In the genomic region with DNA sequence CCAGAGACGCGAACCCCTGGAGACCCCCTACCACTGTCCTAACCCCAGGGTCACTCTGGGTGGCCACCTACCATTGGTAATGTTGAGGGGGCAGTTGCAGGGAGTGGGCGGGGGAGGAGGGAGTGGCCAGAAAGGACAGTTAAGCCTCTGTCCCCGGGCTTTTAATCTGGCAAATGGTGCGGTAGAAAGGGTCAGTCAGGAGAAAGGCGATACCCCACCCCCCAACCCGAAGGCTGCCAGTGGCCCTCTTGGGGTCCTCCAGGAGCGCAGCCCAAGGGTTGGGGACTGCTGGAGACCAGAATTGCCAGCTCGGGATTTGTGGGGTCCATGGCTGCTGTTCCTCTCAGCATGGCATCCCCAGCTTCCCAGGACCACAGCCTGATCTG, we compare ENCODE assay signal across 7 cellular contexts. TPM values are rescaled to one million over a fixed set of nuclear protein-coding genes. Genes with fewer than 3 reads are reported as not detected.
DNase-seq lines count a peak whose midpoint lies in the region; ATAC-seq and TF ChIP-seq lines count a peak whose summit lies in the region.

No MANE protein-coding gene starts in this region.

- intact Hi-C loops in dorsolateral prefrontal cortex (cut with DNase I): no loop called here

- H3K36me3 ChIP-seq in thoracic aorta: no peaks in the 10 kb centered on the region

- H3K27ac ChIP-seq in dorsolateral prefrontal cortex (no peak overlapping the region), thoracic aorta (no peak overlapping the region)

- no peak for ATAC-seq in thoracic aorta (ENCODE audit: insufficient number of reproducible peaks, low FRiP score, low read depth)

- no peak for TF ChIP-seq CTCF in NB4 (IDR thresholded peaks at IDR 0.05; ENCODE audit: low read depth, low read length)
- no peak for TF ChIP-seq CTCF in dorsolateral prefrontal cortex (IDR thresholded peaks at IDR 0.05 in 54 of 56, conservative IDR thresholded peaks at IDR 0.05 in 2 of 56; ENCODE audit: low read depth in 1 of 56, partially characterized antibody in 56 of 56)
- no peak for TF ChIP-seq CTCF in thoracic aorta (IDR thresholded peaks at IDR 0.05)

- H3K9me3 ChIP-seq in mononuclear cell (ENCODE audit: low read depth, low read length) (no peaks in the 10 kb centered on the region), thoracic aorta (no peaks in the 10 kb centered on the region)

- H3K4me3 ChIP-seq in NB4 (ENCODE audit: low read depth, low read length): peak overlapping the region; percentile 93
- H3K4me3 ChIP-seq in dorsolateral prefrontal cortex: peak overlapping the region in 58 of 59 donors; percentile 19 to 68 (median 51)
- peak overlapping the region; percentile 48 for H3K4me3 ChIP-seq in mononuclear cell (ENCODE audit: low read length)
- H3K4me3 ChIP-seq in thoracic aorta: peak overlapping the region; percentile 76

- DNase-seq in NB4 (ENCODE audit: low read depth): no peak
- DNase-seq in dorsolateral prefrontal cortex: no peak
- no peak for DNase-seq in thoracic aorta (ENCODE audit: low spot score)
- DNase-seq in NCI-H1048 (lab: John Stamatoyannopoulos, UW): no peak
- DNase-seq in NCI-H2029 (lab: John Stamatoyannopoulos, UW): no peak
- no peak for DNase-seq in NCI-H446 treated with DMSO at 0.1 percent for 48 hours (lab: John Stamatoyannopoulos, UW)

- H3K4me1 ChIP-seq in mononuclear cell (ENCODE audit: insufficient read depth, low read length) (peaks cover 79% of the 10 kb centered on the region), thoracic aorta (ENCODE audit: control insufficient read depth in 1 of 2, low read depth in 2 of 2) (peaks cover 11 to 25% of the 10 kb centered on the region in 2 donors)

- H3K27me3 ChIP-seq in dorsolateral prefrontal cortex: peaks cover 0 to 25% (median 7%) of the 10 kb centered on the region in 45 donors
- H3K27me3 ChIP-seq in mononuclear cell (ENCODE audit: insufficient read depth, low read length): peaks cover 4% of the 10 kb centered on the region
- H3K27me3 ChIP-seq in thoracic aorta (replicated peaks; ENCODE audit: insufficient read depth): no peaks in the 10 kb centered on the region

- no peak for TF ChIP-seq POLR2A in NB4 (IDR thresholded peaks at IDR 0.05; ENCODE audit: extremely low read depth, insufficient read length)

RNA-seq across cellular contexts. Expression of gene P2RY2, which starts 0.7 kb away (rescaled TPM):
- total RNA-seq in dorsolateral prefrontal cortex: 1 to 10 TPM in 94 of 120 experiments, under 1 TPM in 25, not detected in 1; 0.28 to 5.8 (median 1.6) TPM
- 2.4 TPM for total RNA-seq in mononuclear cell
- 1 to 10 TPM; 3.5 to 5.7 TPM for total RNA-seq in thoracic aorta

RNA-seq across cellular contexts. Expression of gene P2RY6, which starts 53.3 kb away (rescaled TPM):
- 10 to 100 TPM in 4 of 120 experiments, 1 to 10 TPM in 93, under 1 TPM in 22, not detected in 1; 0.36 to 14.3 (median 1.8) TPM for total RNA-seq in dorsolateral prefrontal cortex
- 0.42 TPM for total RNA-seq in mononuclear cell
- 10 to 100 TPM in 1 of 2 donors, 1 to 10 TPM in 1; 7.7 to 13.4 TPM for total RNA-seq in thoracic aorta
